16 cellular contexts compared by ENCODE assay signal in genomic region chr13:22883961-22884360, GRCh38.
DNase-seq lines count a peak whose midpoint lies in the region; ATAC-seq and TF ChIP-seq lines count a peak whose summit lies in the region.
"Had no signal": no experiment of that assay in that cellular context is flagged by ENCODE, and none has a peak within 500 bp of the region (broad histone marks: within the 10 kb centered on the region; RNA-seq: fewer than 3 reads in every experiment).

No MANE protein-coding gene starts in this region.

- H3K9ac ChIP-seq in iPS-18a (ENCODE audit: low read length) (peak overlapping the region; percentile 12), trophoblast cell (ENCODE audit: low read length) (no peak overlapping the region)

- no TSS peak for BruUV-seq in OCI-LY7 (replicated peaks; lab: Mats Ljungman, UMichigan)

- H2BK120ac ChIP-seq in trophoblast cell (ENCODE audit: insufficient read depth, low read length, poor library complexity) = no peak overlapping the region

- no peak overlapping the region for H4K8ac ChIP-seq in trophoblast cell (ENCODE audit: low read depth, low read length)

- TF ChIP-seq CTCF in GM12864 (IDR thresholded peaks at IDR 0.05; ENCODE audit: low read depth, low read length, missing control alignments) = no peak
- TF ChIP-seq CTCF in OCI-LY7 (conservative IDR thresholded peaks at IDR 0.05; ENCODE audit: low read length) = no peak

- ATAC-seq in sciatic nerve = no peak
- ATAC-seq: HepG2, natural killer cell had no signal

- no peaks in the 10 kb centered on the region for H4K20me1 ChIP-seq in OCI-LY7 (ENCODE audit: insufficient read depth, low read length)

- H4K12ac ChIP-seq in trophoblast cell (ENCODE audit: low read depth, low read length) = no peak overlapping the region

- H3K36me3 ChIP-seq in OCI-LY7 (ENCODE audit: insufficient read depth, low read length) = peaks cover 10% of the 10 kb centered on the region; the same call in 1 of the 2 replicates
- H3K36me3 ChIP-seq in iPS-18a (ENCODE audit: control insufficient read depth, low read depth, low read length) = no peaks in the 10 kb centered on the region
- no peaks in the 10 kb centered on the region for H3K36me3 ChIP-seq in trophoblast cell (ENCODE audit: control insufficient read depth in 1 of 2, insufficient read depth in 2 of 2, low read length in 2 of 2)
- H3K36me3 ChIP-seq: HAP-1, Peyer's patch had no signal

- H3K79me1 ChIP-seq in trophoblast cell (ENCODE audit: low read length) = no peaks in the 10 kb centered on the region

- DNase-seq in GM12864 (ENCODE audit: low read depth) (no peak), OCI-LY7 (ENCODE audit: low spot score) (peak; percentile 1), trophoblast cell (peak; percentile 4 to 5), UCSD-AML1 (lab: John Stamatoyannopoulos, UW; ENCODE audit: unreplicated experiment) (no peak), DMS79 (lab: John Stamatoyannopoulos, UW) (no peak), H4 (ENCODE audit: low spot score) (no peak), sciatic nerve (ENCODE audit: low spot score) (no peak)
- DNase-seq: activated CD4-positive, alpha-beta T cell treated with anti-CD3 and anti-CD28 coated beads for 1 hour; CD4-positive, alpha-beta memory T cell; kidney glomerular epithelial cell; natural killer cell; NCI-H82; Peyer's patch had no signal

- no peak overlapping the region for H2BK5ac ChIP-seq in trophoblast cell (ENCODE audit: low read depth, low read length, poor library complexity)

- H3K27me3 ChIP-seq in iPS-18a (ENCODE audit: control insufficient read depth, insufficient read depth, low read length) = no peaks in the 10 kb centered on the region
- no peaks in the 10 kb centered on the region for H3K27me3 ChIP-seq in trophoblast cell (ENCODE audit: insufficient read depth, low read length)
- H3K27me3 ChIP-seq: Peyer's patch had no signal

- intact Hi-C loops in OCI-LY7 (cut with micrococcal nuclease; ENCODE audit: unreplicated experiment) (loop anchor here (1.0 kb wide), 1 partner anchor 31 kb away; no protein-coding TSS in a partner anchor), sciatic nerve (cut with DNase I) (no loop called here)

- H3K23ac ChIP-seq in trophoblast cell (ENCODE audit: low read length) = no peak overlapping the region

- POLR2A ChIA-PET in OCI-LY7 (lab: Charles Lee) = interaction anchor here (1.0 to 1.8 kb wide), 5 partner anchors 10 to 30 kb away, joined by 3 to 6 read pairs (median 4); no protein-coding TSS in a partner anchor

- H2AK5ac ChIP-seq in trophoblast cell (ENCODE audit: low read length) = no peak overlapping the region

- no peak overlapping the region for H4K91ac ChIP-seq in trophoblast cell (ENCODE audit: low read depth, low read length)

- H3K4ac ChIP-seq in trophoblast cell (ENCODE audit: low read depth, low read length) = no peak overlapping the region

- no peaks in the 10 kb centered on the region for H3K9me2 ChIP-seq in OCI-LY7 (ENCODE audit: insufficient read depth, low read length)

- CTCF ChIA-PET in OCI-LY7 (lab: Charles Lee; ENCODE audit: unreplicated experiment) = no interaction called here

- peak overlapping the region; percentile 59 for H3K4me3 ChIP-seq in GM12864 (ENCODE audit: low read depth, low read length)
- peak overlapping the region; percentile 63 for H3K4me3 ChIP-seq in OCI-LY7 (ENCODE audit: low read depth, low read length, poor library complexity, severe bottlenecking)
- peak overlapping the region; percentile 15 for H3K4me3 ChIP-seq in iPS-18a (ENCODE audit: low read length)
- no peak overlapping the region for H3K4me3 ChIP-seq in trophoblast cell (ENCODE audit: low read depth, low read length)
- H3K4me3 ChIP-seq: HAP-1, Peyer's patch had no signal

- H3K9me3 ChIP-seq in OCI-LY7 (ENCODE audit: low read length) = no peaks in the 10 kb centered on the region
- H3K9me3 ChIP-seq in iPS-18a (ENCODE audit: control insufficient read depth, low read depth, low read length) = no peaks in the 10 kb centered on the region
- H3K9me3 ChIP-seq in trophoblast cell (ENCODE audit: insufficient read depth, low read depth, low read length) = peaks cover 2% of the 10 kb centered on the region
- H3K9me3 ChIP-seq: HAP-1, Peyer's patch had no signal

- H3K27ac ChIP-seq in OCI-LY7 (ENCODE audit: low read depth, low read length, poor library complexity, severe bottlenecking) (peak overlapping the region; percentile 97), iPS-18a (ENCODE audit: low read length) (no peak overlapping the region), trophoblast cell (ENCODE audit: low read depth, low read length) (no peak overlapping the region)
- H3K27ac ChIP-seq: Peyer's patch had no signal

- H3K4me2 ChIP-seq in OCI-LY7 (ENCODE audit: low read length) = peak overlapping the region; percentile 74
- no peak overlapping the region for H3K4me2 ChIP-seq in trophoblast cell (ENCODE audit: low read length)

- no peak overlapping the region for H3K18ac ChIP-seq in trophoblast cell (ENCODE audit: low read length)

- H3K4me1 ChIP-seq in OCI-LY7 (ENCODE audit: insufficient read depth, low read length, poor library complexity, severe bottlenecking) (peaks cover 48% of the 10 kb centered on the region), iPS-18a (ENCODE audit: control insufficient read depth, low read depth, low read length) (peaks cover 54% of the 10 kb centered on the region), trophoblast cell (ENCODE audit: control insufficient read depth in 1 of 2, insufficient read depth in 2 of 2, low read length in 2 of 2) (peaks cover 0 to 3% of the 10 kb centered on the region in 2 experiments)
- H3K4me1 ChIP-seq: Peyer's patch had no signal

- no CpG with 5 or more reads among the region's 18 CpGs for WGBS in trophoblast cell (ENCODE audit: extremely low coverage, insufficient coverage, insufficient read length)

- H3K79me2 ChIP-seq in OCI-LY7 (ENCODE audit: insufficient read depth, low read depth, low read length) = peaks cover 29% of the 10 kb centered on the region
- no peaks in the 10 kb centered on the region for H3K79me2 ChIP-seq in trophoblast cell (ENCODE audit: control insufficient read depth, insufficient read depth, low read length, poor library complexity)

- H2BK12ac ChIP-seq in trophoblast cell (ENCODE audit: low read length) = no peak overlapping the region

- H2AFZ ChIP-seq in OCI-LY7 (ENCODE audit: low read length) (peak overlapping the region; percentile 21; the same call in 1 of the 2 replicates), trophoblast cell (ENCODE audit: insufficient read depth, low read length, poor library complexity) (no peak overlapping the region)

- no peak overlapping the region for H3K14ac ChIP-seq in trophoblast cell (ENCODE audit: low read length)

Comparison
In these comparisons a context has a peak if more than half of its experiments do, and no peak if none do; other contexts are left out.
1. DNase-seq: peak in OCI-LY7 (single experiment) and trophoblast cell (2 of 2); none in GM12864 (single experiment), UCSD-AML1 (single experiment), DMS79 (single experiment), H4 (single experiment) and sciatic nerve (single experiment).